In genomic region chr17:7513850-7514419, GRCh38 we compare ENCODE assay signal across 25 cellular contexts. TPM values are rescaled to one million over a fixed set of nuclear protein-coding genes. Genes with fewer than 3 reads are reported as not detected.
DNase-seq lines count a peak whose midpoint lies in the region; ATAC-seq, FAIRE-seq and TF ChIP-seq lines count a peak whose summit lies in the region.
"Had no signal": no experiment of that assay in that cellular context is flagged by ENCODE, and none has a peak within 500 bp of the region (broad histone marks: within the 10 kb centered on the region; RNA-seq: fewer than 3 reads in every experiment).

No MANE protein-coding gene starts in this region.

- no peak overlapping the region for H3K4me3 Mint-ChIP-seq in activated naive CD8-positive, alpha-beta T cell treated with anti-CD3 and anti-CD28 coated beads, Interleukin-2, amount 50 U/mL, for 24 hours
- no peak overlapping the region for H3K4me3 Mint-ChIP-seq in activated naive CD8-positive, alpha-beta T cell treated with anti-CD3 and anti-CD28 coated beads for 36 hours
- H3K4me3 Mint-ChIP-seq: neural progenitor cell had no signal

- intact Hi-C loops in HepG2 (cut with micrococcal nuclease; ENCODE audit: unreplicated experiment) (loop anchor here (1.0 kb wide), 1 partner anchor 47 kb away; the partner anchor contains the start of gene SENP3), uterus (cut with DNase I; ENCODE audit: low total_unique reads) (loop anchor here (2.0 kb wide), 1 partner anchor 47 kb away; the partner anchor contains the start of gene SENP3)

- H3K9me3 Mint-ChIP-seq in activated naive CD8-positive, alpha-beta T cell treated with anti-CD3 and anti-CD28 coated beads, Interleukin-2, amount 50 U/mL, for 24 hours, result no peaks in the 10 kb centered on the region
- no peaks in the 10 kb centered on the region for H3K9me3 Mint-ChIP-seq in activated naive CD8-positive, alpha-beta T cell treated with anti-CD3 and anti-CD28 coated beads for 36 hours
- H3K9me3 Mint-ChIP-seq: neural progenitor cell had no signal

- H3K4me3 ChIP-seq in SK-N-MC (no peak overlapping the region), HepG2 (replicated peaks in 1 of 3; ENCODE audit: insufficient read depth in 1 of 3, low read depth in 2 of 3, low read length in 3 of 3) (no peak overlapping the region), uterus (no peak overlapping the region)
- H3K4me3 ChIP-seq: neural progenitor cell, skin epidermis, tibial artery had no signal

- no peaks in the 10 kb centered on the region for H3K27me3 Mint-ChIP-seq in activated naive CD8-positive, alpha-beta T cell treated with anti-CD3 and anti-CD28 coated beads, Interleukin-2, amount 50 U/mL, for 24 hours
- H3K27me3 Mint-ChIP-seq in activated naive CD8-positive, alpha-beta T cell treated with anti-CD3 and anti-CD28 coated beads for 36 hours, result no peaks in the 10 kb centered on the region

- WGBS in HepG2 (ENCODE audit: low lambda C conversion rate), result 96% methylated on average over 16 of the region's 17 CpGs

- in situ Hi-C loops in HepG2 (cut with HindIII; ENCODE audit: extremely low pct_ligation_motif_present, low pct_unique_long_range_greater_than_20kb), result loop anchor here (5.0 kb wide), 1 partner anchor 43 kb away; the partner anchor contains the start of gene TNFSF13

- H3K27ac ChIP-seq in SK-N-MC (peak overlapping the region; percentile 7; the same call in 1 of the 2 replicates), HepG2 (ENCODE audit: extremely low read length, insufficient read depth, low read length) (no peak overlapping the region), uterus (peak overlapping the region; percentile 22 to 48)
- H3K27ac ChIP-seq: epithelial cell of prostate, foreskin keratinocyte, neural progenitor cell, tibial artery had no signal

- H3K4me1 ChIP-seq in HepG2 (ENCODE audit: insufficient read depth, low read length), result peaks cover 5% of the 10 kb centered on the region
- H3K4me1 ChIP-seq in uterus, result peaks cover 0 to 5% of the 10 kb centered on the region in 2 donors
- H3K4me1 ChIP-seq: BE2C, foreskin keratinocyte, neural progenitor cell, tibial artery had no signal

- no peaks in the 10 kb centered on the region for H4K20me1 ChIP-seq in HepG2 (ENCODE audit: insufficient read depth, low read length)

- TF ChIP-seq CTCF in HepG2 (CRISPR knock-in tag; IDR thresholded peaks at IDR 0.05) (no peak), uterus (IDR thresholded peaks at IDR 0.05) (no peak)

- H3K27me3 ChIP-seq in HepG2 (ENCODE audit: control insufficient read depth in 1 of 2, insufficient read depth in 2 of 2, low read length in 2 of 2) (no peaks in the 10 kb centered on the region), uterus (no peaks in the 10 kb centered on the region)
- H3K27me3 ChIP-seq: BE2C, foreskin keratinocyte, neural progenitor cell, tibial artery had no signal

- TF ChIP-seq POLR2A in HepG2 (IDR thresholded peaks at IDR 0.05; ENCODE audit: insufficient read depth in 1 of 2, low read depth in 2 of 2, low read length in 2 of 2) (no peak), uterus (IDR thresholded peaks at IDR 0.05) (no peak)

- H3K36me3 ChIP-seq in SK-N-MC (ENCODE audit: insufficient read depth, low read length), result peaks cover 62% of the 10 kb centered on the region
- H3K36me3 ChIP-seq in HepG2 (replicated peaks in 1 of 2; ENCODE audit: control insufficient read depth in 1 of 2, insufficient read depth in 2 of 2, low read length in 2 of 2), result peaks cover 30 to 47% of the 10 kb centered on the region in 2 experiments
- H3K36me3 ChIP-seq in uterus, result no peaks in the 10 kb centered on the region
- H3K36me3 ChIP-seq: neural progenitor cell had no signal

- H3K9ac ChIP-seq in SK-N-MC (ENCODE audit: insufficient read length), result no peak overlapping the region
- no peak overlapping the region for H3K9ac ChIP-seq in HepG2 (ENCODE audit: insufficient read depth, low read depth, low read length)
- H3K9ac ChIP-seq: neural progenitor cell, SK-N-SH had no signal

- H3K9me3 ChIP-seq in SK-N-MC (ENCODE audit: low read depth, low read length) (no peaks in the 10 kb centered on the region), HepG2 (ENCODE audit: low read length) (no peaks in the 10 kb centered on the region), uterus (no peaks in the 10 kb centered on the region)
- H3K9me3 ChIP-seq: BE2C, SK-N-SH, tibial artery had no signal

- peak overlapping the region; percentile 27 for H3K27ac Mint-ChIP-seq in activated naive CD8-positive, alpha-beta T cell treated with anti-CD3 and anti-CD28 coated beads, Interleukin-2, amount 50 U/mL, for 24 hours
- H3K27ac Mint-ChIP-seq in activated naive CD8-positive, alpha-beta T cell treated with anti-CD3 and anti-CD28 coated beads for 36 hours, result no peak overlapping the region
- H3K27ac Mint-ChIP-seq: neural progenitor cell had no signal

- H3K79me2 ChIP-seq in HepG2 (ENCODE audit: insufficient read depth, low read length), result no peaks in the 10 kb centered on the region

- BruUV-seq in HepG2 (replicated peaks; lab: Mats Ljungman, UMichigan), result TSS peak; percentile 74

- no peak overlapping the region for H2AFZ ChIP-seq in HepG2 (ENCODE audit: low read length)
- H2AFZ ChIP-seq: neural progenitor cell had no signal

- FAIRE-seq in HepG2 (lab: Jason Lieb, UNC), result no peak
- FAIRE-seq: D721Med had no signal

- TF ChIP-seq EP300 in HepG2 (IDR thresholded peaks at IDR 0.05; ENCODE audit: low read depth in 2 of 2, low read length in 2 of 2) (no peak), HepG2 (CRISPR knock-in tag; IDR thresholded peaks at IDR 0.05; ENCODE audit: borderline replicate concordance) (no peak)

- no peak for ATAC-seq in activated naive CD8-positive, alpha-beta T cell treated with anti-CD3 and anti-CD28 coated beads, Interleukin-2, amount 50 U/mL, for 24 hours
- no peak for ATAC-seq in HepG2
- ATAC-seq: foreskin keratinocyte had no signal

- CTCF ChIA-PET in HepG2 (lab: Yijun Ruan, JAX; ENCODE audit: low intra/inter-chr PET ratio, low total read pairs), result interaction anchor here (0.7 to 3.6 kb wide), 3 partner anchors 9 to 159 kb away, joined by 4 to 43 read pairs (median 4); partner anchors contain the start of gene SENP3

- DNase-seq in activated naive CD8-positive, alpha-beta T cell treated with anti-CD3 and anti-CD28 coated beads, Interleukin-2, amount 50 U/mL, for 24 hours, result no peak
- DNase-seq in activated naive CD8-positive, alpha-beta T cell treated with anti-CD3 and anti-CD28 coated beads for 36 hours, result no peak
- DNase-seq in SK-N-MC (ENCODE audit: low read depth, low spot score) (no peak), HepG2 (ENCODE audit: low spot score) (no peak), uterus (peak in 1 of 2 donors; percentile 34), globus pallidus (ENCODE audit: low spot score) (no peak)
- no peak for DNase-seq in stimulated activated CD4-positive, alpha-beta T cell treated with anti-CD3 and anti-CD28 coated beads, Interleukin-4, amount 100 ng/mL, for 1 hour
- no peak for DNase-seq in effector CD8-positive, alpha-beta T cell (lab: John Stamatoyannopoulos, UW)
- DNase-seq: activated naive CD4-positive, alpha-beta T cell treated with Interleukin-2 at 50 U/mL for 16 hours; BE2C; NCI-H510A; NK-92 treated with Interleukin-12 subunit alpha and Interleukin-12 subunit beta, amount 100 ng/mL, for 24 hours; stimulated activated CD4-positive, alpha-beta T cell treated with anti-CD3 and anti-CD28 coated beads, Interleukin-1b, Interleukin-23, amount 100 ng/mL, for 48 hours; tibial artery had no signal

- no peak for TF ChIP-seq RAD21 in HepG2 (CRISPR knock-in tag; IDR thresholded peaks at IDR 0.05)

- H3K4me2 ChIP-seq in HepG2 (ENCODE audit: low read depth, low read length), result no peak overlapping the region
- H3K4me2 ChIP-seq: neural progenitor cell, SK-N-SH had no signal

- no peaks in the 10 kb centered on the region for H3K4me1 Mint-ChIP-seq in activated naive CD8-positive, alpha-beta T cell treated with anti-CD3 and anti-CD28 coated beads, Interleukin-2, amount 50 U/mL, for 24 hours
- no peaks in the 10 kb centered on the region for H3K4me1 Mint-ChIP-seq in activated naive CD8-positive, alpha-beta T cell treated with anti-CD3 and anti-CD28 coated beads for 36 hours
- H3K4me1 Mint-ChIP-seq: neural progenitor cell had no signal

- POLR2A ChIA-PET in HepG2 (lab: Yijun Ruan, JAX), result interaction anchor here (3.5 kb wide), 1 partner anchor 47 kb away, joined by 24 read pairs; the partner anchor contains the start of gene SENP3

- peaks cover 45% of the 10 kb centered on the region for H3K36me3 Mint-ChIP-seq in activated naive CD8-positive, alpha-beta T cell treated with anti-CD3 and anti-CD28 coated beads, Interleukin-2, amount 50 U/mL, for 24 hours (ENCODE audit: low read depth)
- H3K36me3 Mint-ChIP-seq in activated naive CD8-positive, alpha-beta T cell treated with anti-CD3 and anti-CD28 coated beads for 36 hours, result peaks cover 32% of the 10 kb centered on the region

RNA-seq across cellular contexts. Expression of gene POLR2A, which starts 29.8 kb away (rescaled TPM):
- 100 to 1,000 TPM; 198 to 200 TPM for total RNA-seq in activated naive CD8-positive, alpha-beta T cell treated with anti-CD3 and anti-CD28 coated beads for 36 hours
- 17.8 and 63.2 TPM in 2 replicates for total RNA-seq in HepG2 (2016; rRNA removed; fragmentation: Illumina TruSeq; extraction: Trizol)
- 31.8 and 37.1 TPM in 2 replicates for total RNA-seq in HepG2 (2016; cell fraction: cytosol; rRNA removed; fragmentation: Illumina TruSeq; extraction: Trizol; ENCODE audit: low read depth)
- total RNA-seq in HepG2 (2016; cell fraction: insoluble cytoplasmic fraction; rRNA removed; fragmentation: Illumina TruSeq; extraction: Trizol), result 16.0 and 50.4 TPM in 2 replicates
- 16.5 and 17.5 TPM in 2 replicates for total RNA-seq in HepG2 (2016; cell fraction: membrane; rRNA removed; fragmentation: Illumina TruSeq; extraction: Trizol)
- 46.2 and 49.6 TPM in 2 replicates for total RNA-seq in HepG2 (2016; cell fraction: nucleus; rRNA removed; fragmentation: Illumina TruSeq; extraction: Trizol)
- 17.2 and 18.3 TPM in 2 replicates for polyA plus RNA-seq in HepG2 (2011; rRNA removed)
- 4.8 and 6.3 TPM in 2 replicates for polyA plus RNA-seq in HepG2 (2011; cell fraction: cytosol; rRNA removed)
- 85.5 and 109 TPM in 2 replicates for polyA plus RNA-seq in HepG2 (2011; cell fraction: nucleus; rRNA removed)
- polyA plus RNA-seq in HepG2 (2012), result 43.9 and 44.8 TPM in 2 replicates
- polyA plus RNA-seq in HepG2 (2016; cell fraction: cytosol; fragmentation: Illumina TruSeq; extraction: Trizol; ENCODE audit: low read depth), result 1.2 and 1.6 TPM in 2 replicates
- 25.1 and 41.6 TPM in 2 replicates for polyA plus RNA-seq in HepG2 (2016; cell fraction: insoluble cytoplasmic fraction; fragmentation: Illumina TruSeq; extraction: Trizol; ENCODE audit: low read depth)
- 2.8 and 4.1 TPM in 2 replicates for polyA plus RNA-seq in HepG2 (2016; cell fraction: membrane; fragmentation: Illumina TruSeq; extraction: Trizol; ENCODE audit: low read depth)
- 62.8 and 68.8 TPM in 2 replicates for polyA plus RNA-seq in HepG2 (2016; cell fraction: nucleus; fragmentation: Illumina TruSeq; extraction: Trizol; ENCODE audit: insufficient read depth, low read depth)
- 200 and 209 TPM in 2 replicates for polyA minus RNA-seq in HepG2 (2011; rRNA and poly(A)+ RNA removed; ENCODE audit: low replicate concordance)
- polyA minus RNA-seq in HepG2 (2011; cell fraction: cytosol; rRNA and poly(A)+ RNA removed), result 71.5 and 80.7 TPM in 2 replicates
- polyA minus RNA-seq in HepG2 (2011; cell fraction: nucleus; rRNA and poly(A)+ RNA removed), result 159 and 190 TPM in 2 replicates
- 100 to 1,000 TPM in 2 of 4 donors, 10 to 100 TPM in 2; 19.7 to 167 (median 77.6) TPM for total RNA-seq in uterus

RNA-seq across cellular contexts. Expression of gene SLC35G6, which starts 32.7 kb away (rescaled TPM):
- not detected for total RNA-seq in activated naive CD8-positive, alpha-beta T cell treated with anti-CD3 and anti-CD28 coated beads for 36 hours
- total RNA-seq in HepG2 (2016; rRNA removed; fragmentation: Illumina TruSeq; extraction: Trizol) (0.07 TPM in 1 of 2 replicates, not detected in the other), uterus (not detected)
- total RNA-seq in HepG2 (2016; cell fraction: cytosol; rRNA removed; fragmentation: Illumina TruSeq; extraction: Trizol; ENCODE audit: low read depth), result not detected in 2 replicates
- total RNA-seq in HepG2 (2016; cell fraction: insoluble cytoplasmic fraction; rRNA removed; fragmentation: Illumina TruSeq; extraction: Trizol), result not detected in 2 replicates
- total RNA-seq in HepG2 (2016; cell fraction: membrane; rRNA removed; fragmentation: Illumina TruSeq; extraction: Trizol), result not detected in 2 replicates
- not detected in 2 replicates for total RNA-seq in HepG2 (2016; cell fraction: nucleus; rRNA removed; fragmentation: Illumina TruSeq; extraction: Trizol)
- polyA plus RNA-seq in HepG2 (2011; rRNA removed), result 0.04 TPM in 1 of 2 replicates, not detected in the other
- polyA plus RNA-seq in HepG2 (2011; cell fraction: cytosol; rRNA removed), result not detected in 2 replicates
- not detected in 2 replicates for polyA plus RNA-seq in HepG2 (2011; cell fraction: nucleus; rRNA removed)
- polyA plus RNA-seq in HepG2 (2012), result 0.09 and 0.16 TPM in 2 replicates
- polyA plus RNA-seq in HepG2 (2016; cell fraction: cytosol; fragmentation: Illumina TruSeq; extraction: Trizol; ENCODE audit: low read depth), result not detected in 2 replicates
- not detected in 2 replicates for polyA plus RNA-seq in HepG2 (2016; cell fraction: insoluble cytoplasmic fraction; fragmentation: Illumina TruSeq; extraction: Trizol; ENCODE audit: low read depth)
- polyA plus RNA-seq in HepG2 (2016; cell fraction: membrane; fragmentation: Illumina TruSeq; extraction: Trizol; ENCODE audit: low read depth), result not detected in 2 replicates
- polyA plus RNA-seq in HepG2 (2016; cell fraction: nucleus; fragmentation: Illumina TruSeq; extraction: Trizol; ENCODE audit: insufficient read depth, low read depth), result not detected in 2 replicates
- polyA minus RNA-seq in HepG2 (2011; rRNA and poly(A)+ RNA removed; ENCODE audit: low replicate concordance), result not detected in 2 replicates
- not detected in 2 replicates for polyA minus RNA-seq in HepG2 (2011; cell fraction: cytosol; rRNA and poly(A)+ RNA removed)
- polyA minus RNA-seq in HepG2 (2011; cell fraction: nucleus; rRNA and poly(A)+ RNA removed), result not detected in 2 replicates
- total RNA-seq: cardiac septum, dermis microvascular lymphatic vessel endothelial cell, foreskin keratinocyte, H4, liver, M059J had no signal
- polyA plus RNA-seq: foreskin keratinocyte, liver, SK-N-SH had no signal

RNA-seq across cellular contexts. Expression of gene ZBTB4, which starts 34.5 kb away (rescaled TPM):
- 10 to 100 TPM; 16.7 TPM for total RNA-seq in activated naive CD8-positive, alpha-beta T cell treated with anti-CD3 and anti-CD28 coated beads for 36 hours
- total RNA-seq in HepG2 (2016; rRNA removed; fragmentation: Illumina TruSeq; extraction: Trizol) (3.3 and 4.3 TPM in 2 replicates), uterus (100 to 1,000 TPM in 1 of 4 donors, 10 to 100 TPM in 3; 22.7 to 116 (median 39.2) TPM)
- total RNA-seq in HepG2 (2016; cell fraction: cytosol; rRNA removed; fragmentation: Illumina TruSeq; extraction: Trizol; ENCODE audit: low read depth), result 0.40 and 0.53 TPM in 2 replicates
- 3.5 and 4.2 TPM in 2 replicates for total RNA-seq in HepG2 (2016; cell fraction: insoluble cytoplasmic fraction; rRNA removed; fragmentation: Illumina TruSeq; extraction: Trizol)
- 2.0 and 2.1 TPM in 2 replicates for total RNA-seq in HepG2 (2016; cell fraction: membrane; rRNA removed; fragmentation: Illumina TruSeq; extraction: Trizol)
- 4.9 and 5.7 TPM in 2 replicates for total RNA-seq in HepG2 (2016; cell fraction: nucleus; rRNA removed; fragmentation: Illumina TruSeq; extraction: Trizol)
- 7.4 and 7.9 TPM in 2 replicates for polyA plus RNA-seq in HepG2 (2011; rRNA removed)
- polyA plus RNA-seq in HepG2 (2011; cell fraction: cytosol; rRNA removed), result 5.5 and 5.7 TPM in 2 replicates
- 16.5 and 17.2 TPM in 2 replicates for polyA plus RNA-seq in HepG2 (2011; cell fraction: nucleus; rRNA removed)
- polyA plus RNA-seq in HepG2 (2012), result 7.9 and 9.5 TPM in 2 replicates
- polyA plus RNA-seq in HepG2 (2016; cell fraction: cytosol; fragmentation: Illumina TruSeq; extraction: Trizol; ENCODE audit: low read depth), result 0.25 and 0.36 TPM in 2 replicates
- polyA plus RNA-seq in HepG2 (2016; cell fraction: insoluble cytoplasmic fraction; fragmentation: Illumina TruSeq; extraction: Trizol; ENCODE audit: low read depth), result 4.0 and 4.5 TPM in 2 replicates
- 1.1 and 1.4 TPM in 2 replicates for polyA plus RNA-seq in HepG2 (2016; cell fraction: membrane; fragmentation: Illumina TruSeq; extraction: Trizol; ENCODE audit: low read depth)
- 10.4 and 11.2 TPM in 2 replicates for polyA plus RNA-seq in HepG2 (2016; cell fraction: nucleus; fragmentation: Illumina TruSeq; extraction: Trizol; ENCODE audit: insufficient read depth, low read depth)
- polyA minus RNA-seq in HepG2 (2011; rRNA and poly(A)+ RNA removed; ENCODE audit: low replicate concordance), result 19.5 and 24.6 TPM in 2 replicates
- polyA minus RNA-seq in HepG2 (2011; cell fraction: cytosol; rRNA and poly(A)+ RNA removed), result 6.2 and 7.2 TPM in 2 replicates
- polyA minus RNA-seq in HepG2 (2011; cell fraction: nucleus; rRNA and poly(A)+ RNA removed), result 12.5 and 14.9 TPM in 2 replicates

RNA-seq across cellular contexts. Expression of gene TNFSF12, which starts 34.9 kb away (rescaled TPM):
- total RNA-seq in activated naive CD8-positive, alpha-beta T cell treated with anti-CD3 and anti-CD28 coated beads for 36 hours, result 10 to 100 TPM; 11.6 to 15.1 TPM
- 0.73 and 0.93 TPM in 2 replicates for total RNA-seq in HepG2 (2016; rRNA removed; fragmentation: Illumina TruSeq; extraction: Trizol)
- total RNA-seq in HepG2 (2016; cell fraction: cytosol; rRNA removed; fragmentation: Illumina TruSeq; extraction: Trizol; ENCODE audit: low read depth), result 3.9 and 4.8 TPM in 2 replicates
- 0.97 and 1.6 TPM in 2 replicates for total RNA-seq in HepG2 (2016; cell fraction: insoluble cytoplasmic fraction; rRNA removed; fragmentation: Illumina TruSeq; extraction: Trizol)
- 3.9 and 5.7 TPM in 2 replicates for total RNA-seq in HepG2 (2016; cell fraction: membrane; rRNA removed; fragmentation: Illumina TruSeq; extraction: Trizol)
- total RNA-seq in HepG2 (2016; cell fraction: nucleus; rRNA removed; fragmentation: Illumina TruSeq; extraction: Trizol), result 1.2 TPM in 1 of 2 replicates, not detected in the other
- polyA plus RNA-seq in HepG2 (2011; rRNA removed), result 6.3 and 7.2 TPM in 2 replicates
- 7.6 and 10.0 TPM in 2 replicates for polyA plus RNA-seq in HepG2 (2011; cell fraction: cytosol; rRNA removed)
- polyA plus RNA-seq in HepG2 (2011; cell fraction: nucleus; rRNA removed), result 5.3 and 5.4 TPM in 2 replicates
- 5.1 and 5.5 TPM in 2 replicates for polyA plus RNA-seq in HepG2 (2012)
- 13.4 and 14.8 TPM in 2 replicates for polyA plus RNA-seq in HepG2 (2016; cell fraction: cytosol; fragmentation: Illumina TruSeq; extraction: Trizol; ENCODE audit: low read depth)
- polyA plus RNA-seq in HepG2 (2016; cell fraction: insoluble cytoplasmic fraction; fragmentation: Illumina TruSeq; extraction: Trizol; ENCODE audit: low read depth), result 1.9 and 2.1 TPM in 2 replicates
- polyA plus RNA-seq in HepG2 (2016; cell fraction: membrane; fragmentation: Illumina TruSeq; extraction: Trizol; ENCODE audit: low read depth), result 12.4 and 14.7 TPM in 2 replicates
- 1.4 and 2.2 TPM in 2 replicates for polyA plus RNA-seq in HepG2 (2016; cell fraction: nucleus; fragmentation: Illumina TruSeq; extraction: Trizol; ENCODE audit: insufficient read depth, low read depth)
- polyA minus RNA-seq in HepG2 (2011; rRNA and poly(A)+ RNA removed; ENCODE audit: low replicate concordance), result 2.1 and 2.2 TPM in 2 replicates
- polyA minus RNA-seq in HepG2 (2011; cell fraction: cytosol; rRNA and poly(A)+ RNA removed), result 1.8 and 2.3 TPM in 2 replicates
- 0.99 and 1.0 TPM in 2 replicates for polyA minus RNA-seq in HepG2 (2011; cell fraction: nucleus; rRNA and poly(A)+ RNA removed)
- 10 to 100 TPM; 15.3 to 63.1 (median 33.7) TPM for total RNA-seq in uterus

RNA-seq across cellular contexts. Expression of gene TNFSF13, which starts 44.6 kb away (rescaled TPM):
- total RNA-seq in activated naive CD8-positive, alpha-beta T cell treated with anti-CD3 and anti-CD28 coated beads for 36 hours, result 1 to 10 TPM; 6.3 to 7.3 TPM
- total RNA-seq in HepG2 (2016; rRNA removed; fragmentation: Illumina TruSeq; extraction: Trizol) (1.7 and 2.5 TPM in 2 replicates), uterus (10 to 100 TPM in 3 of 4 donors, 1 to 10 TPM in 1; 6.8 to 56.9 (median 25.8) TPM)
- total RNA-seq in HepG2 (2016; cell fraction: cytosol; rRNA removed; fragmentation: Illumina TruSeq; extraction: Trizol; ENCODE audit: low read depth), result 0.20 and 0.79 TPM in 2 replicates
- 2.0 and 2.2 TPM in 2 replicates for total RNA-seq in HepG2 (2016; cell fraction: insoluble cytoplasmic fraction; rRNA removed; fragmentation: Illumina TruSeq; extraction: Trizol)
- 1.1 and 2.2 TPM in 2 replicates for total RNA-seq in HepG2 (2016; cell fraction: membrane; rRNA removed; fragmentation: Illumina TruSeq; extraction: Trizol)
- 2.9 and 3.2 TPM in 2 replicates for total RNA-seq in HepG2 (2016; cell fraction: nucleus; rRNA removed; fragmentation: Illumina TruSeq; extraction: Trizol)
- polyA plus RNA-seq in HepG2 (2011; rRNA removed), result 3.3 TPM in 2 replicates
- 2.2 TPM in 2 replicates for polyA plus RNA-seq in HepG2 (2011; cell fraction: cytosol; rRNA removed)
- 9.6 and 11.2 TPM in 2 replicates for polyA plus RNA-seq in HepG2 (2011; cell fraction: nucleus; rRNA removed)
- polyA plus RNA-seq in HepG2 (2012), result 2.6 and 3.9 TPM in 2 replicates
- 0.76 and 2.2 TPM in 2 replicates for polyA plus RNA-seq in HepG2 (2016; cell fraction: cytosol; fragmentation: Illumina TruSeq; extraction: Trizol; ENCODE audit: low read depth)
- 3.1 and 3.7 TPM in 2 replicates for polyA plus RNA-seq in HepG2 (2016; cell fraction: insoluble cytoplasmic fraction; fragmentation: Illumina TruSeq; extraction: Trizol; ENCODE audit: low read depth)
- 2.2 and 2.3 TPM in 2 replicates for polyA plus RNA-seq in HepG2 (2016; cell fraction: membrane; fragmentation: Illumina TruSeq; extraction: Trizol; ENCODE audit: low read depth)
- 4.9 and 6.7 TPM in 2 replicates for polyA plus RNA-seq in HepG2 (2016; cell fraction: nucleus; fragmentation: Illumina TruSeq; extraction: Trizol; ENCODE audit: insufficient read depth, low read depth)
- 2.2 and 7.1 TPM in 2 replicates for polyA minus RNA-seq in HepG2 (2011; rRNA and poly(A)+ RNA removed; ENCODE audit: low replicate concordance)
- 0.26 and 1.3 TPM in 2 replicates for polyA minus RNA-seq in HepG2 (2011; cell fraction: cytosol; rRNA and poly(A)+ RNA removed)
- 2.1 and 3.0 TPM in 2 replicates for polyA minus RNA-seq in HepG2 (2011; cell fraction: nucleus; rRNA and poly(A)+ RNA removed)
- total RNA-seq: H4 had no signal
